2 cellular contexts compared by ENCODE assay signal in genomic region chr14:24194873-24195185, GRCh38.
TF ChIP-seq lines count a peak whose summit lies in the region.

No MANE protein-coding gene starts in this region.

TF ChIP-seq in H1, 55 proteins besides CTCF, POLR2A, EP300 and RAD21:
- no peak for TF ChIP-seq SP1 (IDR thresholded peaks at IDR 0.05; ENCODE audit: low read depth, low read length)
- no peak for TF ChIP-seq MAX (IDR thresholded peaks at IDR 0.05)
- peak; percentile 6 for TF ChIP-seq KDM4A (IDR thresholded peaks at IDR 0.05; ENCODE audit: low read depth, low read length, severe bottlenecking)

TF ChIP-seq in neural cell, 6 proteins besides CTCF, POLR2A, EP300 and RAD21:
- TF ChIP-seq MXI1 (conservative IDR thresholded peaks at IDR 0.05; ENCODE audit: poor library complexity, severe bottlenecking) (no peak), EZH2 (IDR thresholded peaks at IDR 0.05; ENCODE audit: borderline replicate concordance, insufficient read depth, low read length, poor library complexity, severe bottlenecking) (no peak), POLR2AphosphoS5 (IDR thresholded peaks at IDR 0.05) (no peak), REST (IDR thresholded peaks at IDR 0.05; ENCODE audit: borderline replicate concordance) (no peak), SMC3 (conservative IDR thresholded peaks at IDR 0.05; ENCODE audit: poor library complexity) (no peak), TAF1 (IDR thresholded peaks at IDR 0.05; ENCODE audit: low read depth) (no peak)
